12 cellular contexts compared by ENCODE assay signal in genomic region chr1:91864017-91864700, GRCh38. TPM values are rescaled to one million over a fixed set of nuclear protein-coding genes. Genes with fewer than 3 reads are reported as not detected.
DNase-seq lines count a peak whose midpoint lies in the region; ATAC-seq and TF ChIP-seq lines count a peak whose summit lies in the region.
"Had no signal": no experiment of that assay in that cellular context is flagged by ENCODE, and none has a peak within 500 bp of the region (broad histone marks: within the 10 kb centered on the region; RNA-seq: fewer than 3 reads in every experiment).

No MANE protein-coding gene starts in this region.

- peak overlapping the region in 1 of 7 donors; percentile 30 for H3K27ac Mint-ChIP-seq in CD4-positive, alpha-beta memory T cell
- H3K27ac Mint-ChIP-seq: activated T-cell treated with anti-CD3 and anti-CD28 coated beads, Interleukin-2, amount 50 U/mL, for 72 hours had no signal

- no peak overlapping the region for H3K27ac ChIP-seq in WERI-Rb-1
- peak overlapping the region; percentile 47 to 59 (median 52) for H3K27ac ChIP-seq in transverse colon
- H3K27ac ChIP-seq in CD4-positive, alpha-beta memory T cell (ENCODE audit: low read depth, low read length): no peak overlapping the region
- H3K27ac ChIP-seq: 22Rv1 had no signal

- ATAC-seq in left cardiac atrium (peak; percentile 57 to 78), GM18907 (IDR thresholded peaks at IDR 0.05; ENCODE audit: unreplicated experiment) (no peak), GM19455 (IDR thresholded peaks at IDR 0.05; ENCODE audit: unreplicated experiment) (no peak)
- ATAC-seq: activated T-cell treated with anti-CD3 and anti-CD28 coated beads, Interleukin-2, amount 50 U/mL, for 72 hours had no signal

- H3K9me3 Mint-ChIP-seq in CD4-positive, alpha-beta memory T cell: no peaks in the 10 kb centered on the region
- H3K9me3 Mint-ChIP-seq: activated T-cell treated with anti-CD3 and anti-CD28 coated beads, Interleukin-2, amount 50 U/mL, for 72 hours had no signal

- no peaks in the 10 kb centered on the region for H3K27me3 ChIP-seq in WERI-Rb-1 (ENCODE audit: insufficient read depth, low read depth, severe bottlenecking)
- no peaks in the 10 kb centered on the region for H3K27me3 ChIP-seq in transverse colon
- H3K27me3 ChIP-seq in CD4-positive, alpha-beta memory T cell (ENCODE audit: insufficient read depth, low read length): no peaks in the 10 kb centered on the region

- intact Hi-C loops in left cardiac atrium (cut with DNase I) (no loop called here), transverse colon (cut with DNase I; ENCODE audit: low total_unique reads) (no loop called here)
- intact Hi-C loops in CD4-positive, alpha-beta memory T cell (cut with micrococcal nuclease): no loop called here

- H3K4me3 Mint-ChIP-seq in CD4-positive, alpha-beta memory T cell: no peak overlapping the region
- H3K4me3 Mint-ChIP-seq: activated T-cell treated with anti-CD3 and anti-CD28 coated beads, Interleukin-2, amount 50 U/mL, for 72 hours had no signal

- POLR2A ChIA-PET in CD4-positive, alpha-beta memory T cell (lab: Charles Lee; ENCODE audit: partially characterized antibody): interaction anchor here (0.6 kb wide), 1 partner anchor 1399 kb away, joined by 3 read pairs; no protein-coding TSS in a partner anchor

- in situ Hi-C loops in transverse colon (cut with MboI; ENCODE audit: low pct_ligation_motif_present in 1 of 4, low pct_unique_long_range_greater_than_20kb in 1 of 4, low sequenced_read_pairs in 3 of 4): no loop called here

- TF ChIP-seq CTCF in WERI-Rb-1 (IDR thresholded peaks at IDR 0.05; ENCODE audit: low read depth, low read length): no peak
- no peak for TF ChIP-seq CTCF in transverse colon (IDR thresholded peaks at IDR 0.05)

- CTCF ChIA-PET in CD4-positive, alpha-beta memory T cell (lab: Charles Lee; ENCODE audit: partially characterized antibody): interaction anchor here (0.8 to 1.7 kb wide), 3 partner anchors 13 to 21 kb away, joined by 3 to 6 read pairs (median 3); no protein-coding TSS in a partner anchor

- H3K4me1 ChIP-seq in transverse colon: peaks cover 0 to 15% (median 5%) of the 10 kb centered on the region in 4 donors
- peaks cover 15% of the 10 kb centered on the region for H3K4me1 ChIP-seq in CD4-positive, alpha-beta memory T cell (ENCODE audit: insufficient read depth, low read length)

- TF ChIP-seq EP300 in transverse colon (IDR thresholded peaks at IDR 0.05; ENCODE audit: low read depth): peak; percentile 37

- H3K4me3 ChIP-seq in WERI-Rb-1 (ENCODE audit: low read depth, low read length) (no peak overlapping the region), transverse colon (no peak overlapping the region)
- H3K4me3 ChIP-seq in CD4-positive, alpha-beta memory T cell (ENCODE audit: low read length in 2 of 2): no peak overlapping the region
- H3K4me3 ChIP-seq: thoracic aorta had no signal

- H3K36me3 ChIP-seq in WERI-Rb-1 (no peaks in the 10 kb centered on the region), transverse colon (peaks cover 0 to 3% (median 0%) of the 10 kb centered on the region in 4 donors)
- H3K36me3 ChIP-seq in CD4-positive, alpha-beta memory T cell (ENCODE audit: insufficient read depth, low read length): no peaks in the 10 kb centered on the region
- H3K36me3 ChIP-seq: thoracic aorta had no signal

- peaks cover 12 to 38% (median 24%) of the 10 kb centered on the region in 4 donors for H3K4me1 Mint-ChIP-seq in CD4-positive, alpha-beta memory T cell

- no peaks in the 10 kb centered on the region for H3K9me3 ChIP-seq in WERI-Rb-1 (ENCODE audit: severe bottlenecking)
- no peaks in the 10 kb centered on the region for H3K9me3 ChIP-seq in transverse colon
- no peaks in the 10 kb centered on the region for H3K9me3 ChIP-seq in CD4-positive, alpha-beta memory T cell (ENCODE audit: control insufficient read depth in 1 of 2, low read length in 2 of 2)
- H3K9me3 ChIP-seq: thoracic aorta had no signal

- no peaks in the 10 kb centered on the region for H3K27me3 Mint-ChIP-seq in CD4-positive, alpha-beta memory T cell

- TF ChIP-seq POLR2A in transverse colon (IDR thresholded peaks at IDR 0.05): no peak

- WGBS in transverse colon (ENCODE audit: low coverage in 1 of 2), 2 donors: 67 to 71% methylated on average over 4 to 5 of the region's 5 CpGs

- H3K36me3 Mint-ChIP-seq in CD4-positive, alpha-beta memory T cell: peaks cover 8 to 20% of the 10 kb centered on the region in 2 donors

- DNase-seq in DMS 273 (lab: John Stamatoyannopoulos, UW; ENCODE audit: unreplicated experiment) (peak; percentile 62), DMS 273 treated with DMSO at 0.1 percent for 48 hours (lab: John Stamatoyannopoulos, UW) (no peak), WERI-Rb-1 (peak; percentile 34), left cardiac atrium (no peak), transverse colon (no peak)
- DNase-seq in CD4-positive, alpha-beta memory T cell: no peak
- DNase-seq: activated T-cell treated with anti-CD3 and anti-CD28 coated beads, Interleukin-2, amount 50 U/mL, for 72 hours; effector CD4-positive, alpha-beta T cell had no signal

RNA-seq across cellular contexts. Expression of gene TGFBR3, which starts 21.8 kb away (rescaled TPM):
- total RNA-seq in left cardiac atrium (10 to 100 TPM; 43.8 to 56.2 TPM), transverse colon (100 to 1,000 TPM in 1 of 4 donors, 10 to 100 TPM in 3; 32.9 to 138 (median 58.8) TPM)
- 10 to 100 TPM; 44.4 to 47.3 TPM for total RNA-seq in CD4-positive, alpha-beta memory T cell
- polyA plus RNA-seq in CD4-positive, alpha-beta memory T cell: 10 to 100 TPM; 34.5 to 40.2 TPM

Comparison
In these comparisons a context has a peak if more than half of its experiments do, and no peak if none do; other contexts are left out.
1. DNase-seq: peak in DMS 273 (single experiment) and WERI-Rb-1 (single experiment); none in DMS 273 treated with DMSO at 0.1 percent for 48 hours (single experiment), left cardiac atrium (single experiment), transverse colon (single experiment) and CD4-positive, alpha-beta memory T cell (0 of 5).
2. H3K27ac ChIP-seq: peak in transverse colon (4 of 4); none in WERI-Rb-1 (single experiment) and CD4-positive, alpha-beta memory T cell (single experiment).
3. ATAC-seq: peak in left cardiac atrium (2 of 2); none in GM18907 (single experiment) and GM19455 (single experiment).